15 cellular contexts compared by ENCODE assay signal in genomic region chr4:59122626-59123025, GRCh38.
"Had no signal": no experiment of that assay in that cellular context is flagged by ENCODE, and none has a peak within 500 bp of the region (broad histone marks: within the 10 kb centered on the region; RNA-seq: fewer than 3 reads in every experiment).

No MANE protein-coding gene starts in this region.

- H3K36me3 Mint-ChIP-seq: activated naive CD8-positive, alpha-beta T cell; memory B cell; naive thymus-derived CD4-positive, alpha-beta T cell had no signal

- H3K4me3 Mint-ChIP-seq: activated CD4-positive, alpha-beta T cell treated with anti-CD3 and anti-CD28 coated beads for 36 hours; activated naive CD8-positive, alpha-beta T cell; memory B cell; naive thymus-derived CD4-positive, alpha-beta T cell had no signal

- H3K4me1 Mint-ChIP-seq: activated CD4-positive, alpha-beta T cell treated with anti-CD3 and anti-CD28 coated beads for 36 hours; memory B cell; naive thymus-derived CD4-positive, alpha-beta T cell had no signal

- H3K27me3 Mint-ChIP-seq: activated CD4-positive, alpha-beta T cell treated with anti-CD3 and anti-CD28 coated beads for 36 hours; activated naive CD8-positive, alpha-beta T cell; memory B cell; naive thymus-derived CD4-positive, alpha-beta T cell had no signal

- ATAC-seq: activated CD4-positive, alpha-beta T cell treated with anti-CD3 and anti-CD28 coated beads for 36 hours; naive thymus-derived CD4-positive, alpha-beta T cell; psoas muscle; right cardiac atrium; stimulated activated naive CD8-positive, alpha-beta T cell treated with anti-CD3 and anti-CD28 coated beads, Interleukin-15, Interleukin-2, amounts not matched to agents 100 U/mL and 50 U/mL, for 24 hours had no signal

- H3K27ac Mint-ChIP-seq: activated CD4-positive, alpha-beta T cell treated with anti-CD3 and anti-CD28 coated beads for 36 hours; activated naive CD8-positive, alpha-beta T cell; memory B cell; naive thymus-derived CD4-positive, alpha-beta T cell had no signal

- DNase-seq: activated CD4-positive, alpha-beta T cell treated with anti-CD3 and anti-CD28 coated beads for 36 hours; activated CD4-positive, alpha-beta T cell treated with anti-CD3 and anti-CD28 coated beads, Interleukin-2, amount 50 U/mL, for 48 hours; amniotic stem cell; dermis blood vessel endothelial cell; effector memory CD4-positive, alpha-beta T cell; esophagus squamous epithelium; naive thymus-derived CD4-positive, alpha-beta T cell; psoas muscle; right cardiac atrium; stimulated activated CD4-positive, alpha-beta T cell treated with anti-CD3 and anti-CD28 coated beads, Interleukin-2, amount 100 ng/mL, for 24 hours; stimulated activated naive CD8-positive, alpha-beta T cell treated with anti-CD3 and anti-CD28 coated beads, Interleukin-15, Interleukin-2, amounts not matched to agents 100 U/mL and 50 U/mL, for 24 hours; substantia nigra; tibial artery had no signal
